Comparison of ENCODE assay signal across 18 cellular contexts in the genomic region with DNA sequence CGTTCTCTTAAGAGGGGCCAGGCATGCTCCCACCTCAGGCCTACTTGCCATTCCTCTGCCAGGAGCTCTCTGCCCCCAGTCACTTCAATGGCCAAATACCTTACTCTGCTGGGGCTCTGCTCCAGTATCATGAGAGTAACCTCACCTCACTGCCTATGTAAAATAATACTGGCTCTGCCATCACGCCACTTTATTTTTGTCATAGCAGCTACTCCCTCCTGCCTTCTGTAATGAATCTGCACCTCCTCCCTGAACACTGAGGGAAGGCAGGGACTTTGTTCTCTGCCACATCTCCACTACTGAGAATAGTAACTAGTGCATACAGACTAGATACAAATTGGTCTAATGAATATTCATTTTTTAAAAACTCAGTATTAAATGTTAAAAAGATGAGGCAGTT. TPM values are rescaled to one million over a fixed set of nuclear protein-coding genes. Genes with fewer than 3 reads are reported as not detected.
DNase-seq lines count a peak whose midpoint lies in the region; ATAC-seq and TF ChIP-seq lines count a peak whose summit lies in the region.
"Had no signal": no experiment of that assay in that cellular context is flagged by ENCODE, and none has a peak within 500 bp of the region (broad histone marks: within the 10 kb centered on the region; RNA-seq: fewer than 3 reads in every experiment).

No MANE protein-coding gene starts in this region.

- no peak overlapping the region for H3K27ac ChIP-seq in mammary epithelial cell (ENCODE audit: insufficient read depth, low read depth, low read length)
- peak overlapping the region; percentile 47 to 72 (median 54) for H3K27ac ChIP-seq in esophagus muscularis mucosa (replicated peaks in 1 of 4)
- H3K27ac ChIP-seq in skeletal muscle tissue (ENCODE audit: low read depth, low read length), result peak overlapping the region; percentile 61
- H3K27ac ChIP-seq in MM.1S (ENCODE audit: low read length), result no peak overlapping the region
- H3K27ac ChIP-seq in naive thymus-derived CD4-positive, alpha-beta T cell (ENCODE audit: low read depth, low read length), result no peak overlapping the region
- H3K27ac ChIP-seq: thoracic aorta had no signal

- in situ Hi-C loops in mammary epithelial cell (cut with MboI; ENCODE audit: low sequenced_read_pairs in 2 of 2), result no loop called here

- H3K27ac Mint-ChIP-seq in MCF 10A (ENCODE audit: low read depth, unreplicated experiment), result peak overlapping the region; percentile 61
- H3K27ac Mint-ChIP-seq in naive thymus-derived CD4-positive, alpha-beta T cell, result peak overlapping the region in 3 of 9 donors; percentile 5 to 88 (median 36)
- H3K27ac Mint-ChIP-seq: activated T-helper 2 cell treated with anti-CD3 and anti-CD28 coated beads, Interferon-gamma antibody, Interleukin-2, Interleukin-4, amounts not matched to agents 10 μg/mL and 5 μg/mL and 100 μg/mL, durations not matched to agents 14 hours and 24 hours and 36 hours; stimulated activated memory B cell treated with anti-CD40 and anti-IgM and Interleukin-4, amounts not matched to agents 10 μg/mL and 1 μg/mL and 100 μg/mL, for 72 hours had no signal

- H3K9me3 Mint-ChIP-seq in MCF 10A (ENCODE audit: unreplicated experiment), result no peaks in the 10 kb centered on the region
- no peaks in the 10 kb centered on the region for H3K9me3 Mint-ChIP-seq in naive thymus-derived CD4-positive, alpha-beta T cell
- H3K9me3 Mint-ChIP-seq: activated naive CD8-positive, alpha-beta T cell treated with anti-CD3 and anti-CD28 coated beads, Interleukin-2, amount 10 ng/mL, durations not matched to agents 7 days and 5 days; activated T-helper 2 cell treated with anti-CD3 and anti-CD28 coated beads, Interferon-gamma antibody, Interleukin-2, Interleukin-4, amounts not matched to agents 10 μg/mL and 5 μg/mL and 100 μg/mL, durations not matched to agents 14 hours and 24 hours and 36 hours; stimulated activated memory B cell treated with anti-CD40 and anti-IgM and Interleukin-4, amounts not matched to agents 10 μg/mL and 1 μg/mL and 100 μg/mL, for 72 hours had no signal

- CTCF ChIA-PET in MCF 10A (lab: Yijun Ruan, JAX), result interaction anchor here (1.1 to 1.3 kb wide), 2 partner anchors 61 to 98 kb away, joined by 3 to 7 read pairs; no protein-coding TSS in a partner anchor
- CTCF ChIA-PET in mammary epithelial cell (lab: Charles Lee; ENCODE audit: low non-redundant PET), result no interaction called here
- CTCF ChIA-PET in naive thymus-derived CD4-positive, alpha-beta T cell (lab: Charles Lee), result no interaction called here

- no peak for ATAC-seq in naive thymus-derived CD4-positive, alpha-beta T cell
- ATAC-seq: right cardiac atrium; stimulated activated memory B cell treated with anti-CD40 and anti-IgM and Interleukin-4, amounts not matched to agents 10 μg/mL and 1 μg/mL and 100 μg/mL, for 72 hours had no signal

- BruUV-seq in MCF 10A (replicated peaks; lab: Mats Ljungman, UMichigan) (no TSS peak), mammary epithelial cell (replicated peaks; lab: Mats Ljungman, UMichigan) (no TSS peak)

- no peaks in the 10 kb centered on the region for H4K20me1 ChIP-seq in mammary epithelial cell (ENCODE audit: insufficient read depth, low read length)
- no peaks in the 10 kb centered on the region for H4K20me1 ChIP-seq in Loucy (ENCODE audit: insufficient read depth, low read length, poor library complexity, severe bottlenecking)
- peaks cover 9% of the 10 kb centered on the region; the same call in 1 of the 2 replicates for H4K20me1 ChIP-seq in MM.1S (ENCODE audit: insufficient read depth, low read length)

- H2AFZ ChIP-seq in mammary epithelial cell (ENCODE audit: low read depth, low read length), result no peak overlapping the region
- H2AFZ ChIP-seq in Loucy (ENCODE audit: low read length), result no peak overlapping the region
- H2AFZ ChIP-seq in MM.1S (ENCODE audit: low read length), result no peak overlapping the region

- no peak overlapping the region for H3K4me3 Mint-ChIP-seq in MCF 10A (ENCODE audit: unreplicated experiment)
- no peak overlapping the region for H3K4me3 Mint-ChIP-seq in naive thymus-derived CD4-positive, alpha-beta T cell
- H3K4me3 Mint-ChIP-seq: activated naive CD8-positive, alpha-beta T cell treated with anti-CD3 and anti-CD28 coated beads, Interleukin-2, amount 10 ng/mL, durations not matched to agents 7 days and 5 days; stimulated activated memory B cell treated with anti-CD40 and anti-IgM and Interleukin-4, amounts not matched to agents 10 μg/mL and 1 μg/mL and 100 μg/mL, for 72 hours had no signal

- intact Hi-C loops in MCF 10A (cut with micrococcal nuclease), result loop anchor here (10.0 kb wide), 1 partner anchor 60 kb away; no protein-coding TSS in a partner anchor
- intact Hi-C loops in mammary epithelial cell (cut with micrococcal nuclease), result no loop called here
- intact Hi-C loops in esophagus muscularis mucosa (cut with DNase I), result no loop called here
- intact Hi-C loops in naive thymus-derived CD4-positive, alpha-beta T cell (cut with micrococcal nuclease), result no loop called here

- no peak for TF ChIP-seq POLR2A in esophagus muscularis mucosa (IDR thresholded peaks at IDR 0.05; ENCODE audit: low read depth)

- DNase-seq in MCF 10A (ENCODE audit: unreplicated experiment) (no peak), mammary epithelial cell (no peak), esophagus muscularis mucosa (ENCODE audit: extremely low spot score) (no peak), MM.1S (no peak), NCI-H524 (lab: John Stamatoyannopoulos, UW) (no peak)
- no peak for DNase-seq in naive thymus-derived CD4-positive, alpha-beta T cell
- DNase-seq: activated CD4-positive, alpha-beta T cell treated with anti-CD3 and anti-CD28 coated beads for 48 hours; activated naive CD8-positive, alpha-beta T cell treated with anti-CD3 and anti-CD28 coated beads, Interleukin-2, amount 10 ng/mL, durations not matched to agents 7 days and 5 days; DMS 273 treated with DMSO at 0.1 percent for 48 hours; NCI-H187 treated with DMSO at 0.1 percent for 48 hours; occipital lobe; right cardiac atrium; SIG-M5 had no signal

- TF ChIP-seq EP300 in esophagus muscularis mucosa (IDR thresholded peaks at IDR 0.05), result no peak

- dilution Hi-C loops in mammary epithelial cell (cut with HindIII; ENCODE audit: low sequenced_read_pairs), result no loop called here

- H3K36me3 ChIP-seq in mammary epithelial cell (ENCODE audit: insufficient read depth, low read length) (peaks cover 34% of the 10 kb centered on the region), Loucy (ENCODE audit: insufficient read depth, low read length) (peaks cover 89% of the 10 kb centered on the region), esophagus muscularis mucosa (peaks cover 5 to 84% (median 47%) of the 10 kb centered on the region in 4 donors), skeletal muscle tissue (ENCODE audit: control insufficient read depth in 3 of 3, insufficient read depth in 3 of 3, low read length in 3 of 3) (peaks cover 19 to 28% (median 27%) of the 10 kb centered on the region in 3 donors), MM.1S (replicated peaks; ENCODE audit: insufficient read depth, low read length) (peaks cover 25% of the 10 kb centered on the region; the same call in 1 of the 2 replicates)
- H3K36me3 ChIP-seq in naive thymus-derived CD4-positive, alpha-beta T cell (ENCODE audit: control insufficient read depth in 2 of 3, insufficient read depth in 3 of 3, low read length in 3 of 3), result peaks cover under 1 to 72% (median 31%) of the 10 kb centered on the region in 3 experiments

- H3K79me2 ChIP-seq in mammary epithelial cell (ENCODE audit: insufficient read depth, low read length) (peaks cover 75% of the 10 kb centered on the region), Loucy (ENCODE audit: insufficient read depth, low read length) (peaks cover 92% of the 10 kb centered on the region), MM.1S (ENCODE audit: low read length) (peaks cover 88% of the 10 kb centered on the region)

- 84% methylated on average over 2 of the region's 2 CpGs for WGBS in mammary epithelial cell (ENCODE audit: low coverage, missing lambda C conversion rate)
- WGBS in esophagus muscularis mucosa, result 47% methylated on average over 2 of the region's 2 CpGs

- no peaks in the 10 kb centered on the region for H3K9me2 ChIP-seq in Loucy (replicated peaks; ENCODE audit: low read depth, low read length)
- no peaks in the 10 kb centered on the region for H3K9me2 ChIP-seq in MM.1S (replicated peaks; ENCODE audit: insufficient read depth, low read length)

- no peak overlapping the region for H3K4me3 ChIP-seq in mammary epithelial cell (replicated peaks in 1 of 3; ENCODE audit: insufficient read depth in 1 of 3, low read depth in 2 of 3, low read length in 3 of 3)
- no peak overlapping the region for H3K4me3 ChIP-seq in Loucy (ENCODE audit: low read length, poor library complexity, severe bottlenecking)
- no peak overlapping the region for H3K4me3 ChIP-seq in esophagus muscularis mucosa
- no peak overlapping the region for H3K4me3 ChIP-seq in skeletal muscle tissue (ENCODE audit: low read length in 3 of 3)
- no peak overlapping the region for H3K4me3 ChIP-seq in MM.1S (ENCODE audit: low read length)
- no peak overlapping the region for H3K4me3 ChIP-seq in naive thymus-derived CD4-positive, alpha-beta T cell (ENCODE audit: low read length)
- H3K4me3 ChIP-seq: thoracic aorta had no signal

- H3K27me3 ChIP-seq in mammary epithelial cell (ENCODE audit: insufficient read depth, low read length) (no peaks in the 10 kb centered on the region), Loucy (ENCODE audit: insufficient read depth, low read length, poor library complexity, severe bottlenecking) (no peaks in the 10 kb centered on the region), esophagus muscularis mucosa (no peaks in the 10 kb centered on the region), skeletal muscle tissue (ENCODE audit: control insufficient read depth in 3 of 3, insufficient read depth in 3 of 3, low read length in 3 of 3) (no peaks in the 10 kb centered on the region), MM.1S (replicated peaks; ENCODE audit: insufficient read depth, low read length) (no peaks in the 10 kb centered on the region)
- H3K27me3 ChIP-seq in naive thymus-derived CD4-positive, alpha-beta T cell (ENCODE audit: control insufficient read depth in 2 of 2, insufficient read depth in 2 of 2, low read length in 2 of 2), result no peaks in the 10 kb centered on the region

- peaks cover 10% of the 10 kb centered on the region; the same call in 1 of the 2 replicates for H3F3A ChIP-seq in Loucy (ENCODE audit: low read depth)
- H3F3A ChIP-seq in MM.1S (ENCODE audit: insufficient read depth, low read length), result no peaks in the 10 kb centered on the region

- no peaks in the 10 kb centered on the region for H3K9me3 ChIP-seq in mammary epithelial cell (replicated peaks; ENCODE audit: insufficient read depth, low read length)
- H3K9me3 ChIP-seq in Loucy (ENCODE audit: insufficient read depth, low read depth, low read length), result no peaks in the 10 kb centered on the region
- H3K9me3 ChIP-seq in esophagus muscularis mucosa, result no peaks in the 10 kb centered on the region
- H3K9me3 ChIP-seq in skeletal muscle tissue (ENCODE audit: control insufficient read depth in 3 of 3, low read length in 3 of 3), result no peaks in the 10 kb centered on the region
- no peaks in the 10 kb centered on the region for H3K9me3 ChIP-seq in MM.1S (replicated peaks; ENCODE audit: insufficient read depth, low read length)
- no peaks in the 10 kb centered on the region for H3K9me3 ChIP-seq in naive thymus-derived CD4-positive, alpha-beta T cell (ENCODE audit: control insufficient read depth in 2 of 3, low read length in 3 of 3)
- H3K9me3 ChIP-seq: thoracic aorta had no signal

- H3K4me1 ChIP-seq in mammary epithelial cell (ENCODE audit: insufficient read depth, low read length), result no peaks in the 10 kb centered on the region
- peaks cover 87% of the 10 kb centered on the region for H3K4me1 ChIP-seq in Loucy (ENCODE audit: insufficient read depth, low read length, poor library complexity, severe bottlenecking)
- peaks cover 7 to 46% (median 30%) of the 10 kb centered on the region in 4 donors for H3K4me1 ChIP-seq in esophagus muscularis mucosa
- H3K4me1 ChIP-seq in skeletal muscle tissue (ENCODE audit: control insufficient read depth in 3 of 3, insufficient read depth in 3 of 3, low read length in 3 of 3), result peaks cover 29 to 42% (median 39%) of the 10 kb centered on the region in 3 donors
- peaks cover 22% of the 10 kb centered on the region for H3K4me1 ChIP-seq in MM.1S (ENCODE audit: low read length)
- H3K4me1 ChIP-seq in naive thymus-derived CD4-positive, alpha-beta T cell (ENCODE audit: control insufficient read depth in 2 of 2, insufficient read depth in 2 of 2, low read length in 2 of 2), result peaks cover 0 to 3% of the 10 kb centered on the region in 2 donors

- TF ChIP-seq CTCF in MCF 10A (IDR thresholded peaks at IDR 0.05; ENCODE audit: unreplicated experiment) (no peak), mammary epithelial cell (conservative IDR thresholded peaks at IDR 0.05 in 1 of 2, IDR thresholded peaks at IDR 0.05 in 1 of 2; ENCODE audit: extremely low read depth in 1 of 2, insufficient read depth in 1 of 2, low read depth in 1 of 2, low read length in 2 of 2) (no peak), Loucy (conservative IDR thresholded peaks at IDR 0.05; ENCODE audit: low read length) (no peak), esophagus muscularis mucosa (IDR thresholded peaks at IDR 0.05) (no peak), MM.1S (IDR thresholded peaks at IDR 0.05; ENCODE audit: low read length) (no peak)

- no peaks in the 10 kb centered on the region for H3K27me3 Mint-ChIP-seq in MCF 10A (ENCODE audit: insufficient read depth, unreplicated experiment)
- H3K27me3 Mint-ChIP-seq in naive thymus-derived CD4-positive, alpha-beta T cell, result no peaks in the 10 kb centered on the region
- H3K27me3 Mint-ChIP-seq: activated naive CD8-positive, alpha-beta T cell treated with anti-CD3 and anti-CD28 coated beads, Interleukin-2, amount 10 ng/mL, durations not matched to agents 7 days and 5 days; stimulated activated memory B cell treated with anti-CD40 and anti-IgM and Interleukin-4, amounts not matched to agents 10 μg/mL and 1 μg/mL and 100 μg/mL, for 72 hours had no signal

- peaks cover 71% of the 10 kb centered on the region for H3K36me3 Mint-ChIP-seq in MCF 10A (ENCODE audit: insufficient read depth, unreplicated experiment)
- H3K36me3 Mint-ChIP-seq in naive thymus-derived CD4-positive, alpha-beta T cell, result peaks cover 6 to 58% (median 20%) of the 10 kb centered on the region in 5 donors

- POLR2A ChIA-PET in MCF 10A (lab: Yijun Ruan, JAX), result interaction anchor here (1.0 to 1.8 kb wide), 3 partner anchors 9 to 20 kb away, joined by 3 to 5 read pairs (median 4); no protein-coding TSS in a partner anchor
- POLR2A ChIA-PET in naive thymus-derived CD4-positive, alpha-beta T cell (lab: Charles Lee), result no interaction called here

- peaks cover 5% of the 10 kb centered on the region for H3K4me1 Mint-ChIP-seq in MCF 10A (ENCODE audit: insufficient read depth, unreplicated experiment)
- H3K4me1 Mint-ChIP-seq in naive thymus-derived CD4-positive, alpha-beta T cell, result peaks cover 5 to 42% (median 22%) of the 10 kb centered on the region in 7 donors
- H3K4me1 Mint-ChIP-seq: stimulated activated memory B cell treated with anti-CD40 and anti-IgM and Interleukin-4, amounts not matched to agents 10 μg/mL and 1 μg/mL and 100 μg/mL, for 72 hours had no signal

- no peak overlapping the region for H3K4me2 ChIP-seq in mammary epithelial cell (ENCODE audit: insufficient read depth, low read depth, low read length)
- peak overlapping the region; percentile 32 for H3K4me2 ChIP-seq in Loucy (ENCODE audit: low read depth, low read length, poor library complexity, severe bottlenecking)
- no peak overlapping the region for H3K4me2 ChIP-seq in MM.1S (ENCODE audit: low read depth, low read length)

- H3K9ac ChIP-seq in mammary epithelial cell (ENCODE audit: insufficient read depth, low read length) (no peak overlapping the region), Loucy (ENCODE audit: low read depth, low read length, poor library complexity, severe bottlenecking) (peak overlapping the region; percentile 57), skeletal muscle tissue (ENCODE audit: low read depth in 1 of 3, low read length in 3 of 3) (peak overlapping the region in 1 of 3 donors; percentile 58), MM.1S (ENCODE audit: low read length) (no peak overlapping the region)

RNA-seq across cellular contexts. Expression of a gene that starts 33.8 kb away (rescaled TPM):
- 266 and 306 TPM in 2 replicates for total RNA-seq in MCF 10A (2022)
- total RNA-seq in mammary epithelial cell, result 100 to 1,000 TPM; 317 to 416 TPM
- 377 TPM for polyA plus RNA-seq in mammary epithelial cell
- 255 TPM for polyA minus RNA-seq in mammary epithelial cell
- total RNA-seq in esophagus muscularis mucosa, result 100 to 1,000 TPM; 144 to 152 (median 149) TPM
- total RNA-seq in skeletal muscle tissue, result 86.1 TPM
- 100 to 1,000 TPM; 109 to 288 (median 140) TPM for total RNA-seq in naive thymus-derived CD4-positive, alpha-beta T cell
- polyA plus RNA-seq in naive thymus-derived CD4-positive, alpha-beta T cell, result 100 to 1,000 TPM; 123 to 133 TPM

Comparison
In these comparisons a context has a peak if more than half of its experiments do, and no peak if none do; other contexts are left out.
1. H3K27ac ChIP-seq: peak in esophagus muscularis mucosa (4 of 4) and skeletal muscle tissue (single experiment); none in mammary epithelial cell (single experiment), MM.1S (single experiment) and naive thymus-derived CD4-positive, alpha-beta T cell (single experiment).